In genomic region chr11:62592216-62592815, GRCh38 we compare ENCODE assay signal across 6 cellular contexts. TPM values are rescaled to one million over a fixed set of nuclear protein-coding genes. Genes with fewer than 3 reads are reported as not detected.
DNase-seq lines count a peak whose midpoint lies in the region; ATAC-seq, FAIRE-seq and TF ChIP-seq lines count a peak whose summit lies in the region.

No MANE protein-coding gene starts in this region.

- ATAC-seq in GM19467 (IDR thresholded peaks at IDR 0.05; ENCODE audit: unreplicated experiment) (peak; percentile 6), lung (ENCODE audit: insufficient read depth, low FRiP score) (no peak)
- ATAC-seq in activated T-cell treated with anti-CD3 and anti-CD28 coated beads, Interleukin-2, amount 50 U/mL, for 72 hours (replicated peaks in 1 of 2) = no peak

- H3K4me3 Mint-ChIP-seq in activated T-cell treated with anti-CD3 and anti-CD28 coated beads, Interleukin-2, amount 50 U/mL, for 72 hours = peak overlapping the region; percentile 97 to 99

- peaks cover 29 to 43% of the 10 kb centered on the region in 2 donors for H3K36me3 ChIP-seq in lung (ENCODE audit: control insufficient read depth in 2 of 2, insufficient read depth in 2 of 2, low read length in 2 of 2)

- H3K9me3 Mint-ChIP-seq in activated T-cell treated with anti-CD3 and anti-CD28 coated beads, Interleukin-2, amount 50 U/mL, for 72 hours = no peaks in the 10 kb centered on the region

- H3K4me3 ChIP-seq in lung = peak overlapping the region; percentile 18

- WGBS in lung, 2 donors = 19% methylated on average over 11 of the region's 11 CpGs

- H3K27ac Mint-ChIP-seq in activated T-cell treated with anti-CD3 and anti-CD28 coated beads, Interleukin-2, amount 50 U/mL, for 72 hours = peak overlapping the region; percentile 92

- H3K27me3 ChIP-seq in lung (ENCODE audit: control insufficient read depth, insufficient read depth) = no peaks in the 10 kb centered on the region

- H3K27me3 Mint-ChIP-seq in activated T-cell treated with anti-CD3 and anti-CD28 coated beads, Interleukin-2, amount 50 U/mL, for 72 hours (ENCODE audit: low read depth) = no peaks in the 10 kb centered on the region

- H3K4me1 ChIP-seq in lung (ENCODE audit: control insufficient read depth in 2 of 2, insufficient read depth in 2 of 2, low read length in 2 of 2) = peaks cover 0 to 4% of the 10 kb centered on the region in 2 donors

- H3K36me3 Mint-ChIP-seq in activated T-cell treated with anti-CD3 and anti-CD28 coated beads, Interleukin-2, amount 50 U/mL, for 72 hours (ENCODE audit: insufficient read depth in 2 of 2) = peaks cover 8 to 30% of the 10 kb centered on the region in 2 donors

- no peak for DNase-seq in activated T-cell treated with anti-CD3 and anti-CD28 coated beads, Interleukin-2, amount 50 U/mL, for 72 hours
- DNase-seq in lung (ENCODE audit: low spot score) = no peak
- no peak for DNase-seq in activated effector memory CD4-positive, alpha-beta T cell treated with anti-CD3 and anti-CD28 coated beads, Interleukin-2, amount 50 U/mL, for 16 hours
- DNase-seq in T1000 (lab: John Stamatoyannopoulos, UW) = no peak
- no peak for DNase-seq in frontal cortex (ENCODE audit: low spot score in 2 of 2)

- H3K9me3 ChIP-seq in lung (ENCODE audit: control insufficient read depth in 2 of 2, insufficient read depth in 1 of 2, low read length in 1 of 2) = no peaks in the 10 kb centered on the region

- FAIRE-seq in frontal cortex (lab: Jason Lieb, UNC) = no peak

- peak overlapping the region; percentile 87 to 97 for H3K27ac ChIP-seq in lung (ENCODE audit: low read depth in 1 of 2, low read length in 1 of 2)

- TF ChIP-seq CTCF in lung (IDR thresholded peaks at IDR 0.05; ENCODE audit: control extremely low read depth, extremely low read depth) = no peak

- H3K4me1 Mint-ChIP-seq in activated T-cell treated with anti-CD3 and anti-CD28 coated beads, Interleukin-2, amount 50 U/mL, for 72 hours (ENCODE audit: low read depth) = peaks cover 58% of the 10 kb centered on the region

RNA-seq across cellular contexts. Expression of gene TUT1, which starts 1.0 kb away (rescaled TPM):
- 10 to 100 TPM; 32.8 to 36.8 TPM for total RNA-seq in activated T-cell treated with anti-CD3 and anti-CD28 coated beads, Interleukin-2, amount 50 U/mL, for 72 hours
- 10 to 100 TPM; 10.8 to 19.4 TPM for total RNA-seq in lung
- 10 to 100 TPM; 15.2 to 21.9 TPM for polyA plus RNA-seq in lung
- total RNA-seq in frontal cortex = 4.5 TPM

RNA-seq across cellular contexts. Expression of gene MTA2, which starts 9.3 kb away (rescaled TPM):
- total RNA-seq in activated T-cell treated with anti-CD3 and anti-CD28 coated beads, Interleukin-2, amount 50 U/mL, for 72 hours = 100 to 1,000 TPM; 173 to 241 TPM
- total RNA-seq in lung (10 to 100 TPM; 53.7 to 74.4 TPM), frontal cortex (154 TPM)
- polyA plus RNA-seq in lung = 10 to 100 TPM; 57.0 to 62.2 TPM

RNA-seq across cellular contexts. Expression of gene EEF1G, which starts 18.6 kb away (rescaled TPM):
- 1,000 to 10,000 TPM; 2,565 to 2,667 TPM for total RNA-seq in activated T-cell treated with anti-CD3 and anti-CD28 coated beads, Interleukin-2, amount 50 U/mL, for 72 hours
- total RNA-seq in lung (1,000 to 10,000 TPM in 1 of 2 donors, 100 to 1,000 TPM in 1; 941 to 1,160 TPM), frontal cortex (1,985 TPM)
- polyA plus RNA-seq in lung = 1,000 to 10,000 TPM; 1,043 to 1,130 TPM

RNA-seq across cellular contexts. Expression of gene EML3, which starts 20.3 kb away (rescaled TPM):
- 100 to 1,000 TPM; 132 to 148 TPM for total RNA-seq in activated T-cell treated with anti-CD3 and anti-CD28 coated beads, Interleukin-2, amount 50 U/mL, for 72 hours
- total RNA-seq in lung (10 to 100 TPM; 29.1 to 95.4 TPM), frontal cortex (4.9 TPM)
- polyA plus RNA-seq in lung = 10 to 100 TPM; 59.5 to 66.4 TPM

RNA-seq across cellular contexts. Expression of gene ROM1, which starts 20.7 kb away (rescaled TPM):
- 1 to 10 TPM; 5.1 to 6.7 TPM for total RNA-seq in activated T-cell treated with anti-CD3 and anti-CD28 coated beads, Interleukin-2, amount 50 U/mL, for 72 hours
- 1 to 10 TPM; 3.5 to 9.6 TPM for total RNA-seq in lung
- polyA plus RNA-seq in lung = 10 to 100 TPM in 1 of 2 donors, 1 to 10 TPM in 1; 9.3 to 17.9 TPM
- total RNA-seq in frontal cortex = 1.2 TPM
